Comparison of ENCODE assay signal across 7 cellular contexts in genomic region chr12:112013601-112014402, GRCh38. TPM values are rescaled to one million over a fixed set of nuclear protein-coding genes. Genes with fewer than 3 reads are reported as not detected.
A peak's percentile ranks its signal among the peaks of the same experiment; 100 is the strongest.
DNase-seq lines count a peak whose midpoint lies in the region; ATAC-seq, FAIRE-seq and TF ChIP-seq lines count a peak whose summit lies in the region.

No MANE protein-coding gene starts in this region.

- peak; percentile 82 to 95 for TF ChIP-seq POLR2A in HepG2 (IDR thresholded peaks at IDR 0.05; ENCODE audit: insufficient read depth in 1 of 2, low read depth in 2 of 2, low read length in 2 of 2)

- TF ChIP-seq CTCF in coronary artery (IDR thresholded peaks at IDR 0.05) (no peak), HepG2 (CRISPR knock-in tag; IDR thresholded peaks at IDR 0.05) (no peak)

- no peaks in the 10 kb centered on the region; a peak in 1 of 5 replicates for H3K27me3 ChIP-seq in HepG2 (ENCODE audit: control insufficient read depth in 1 of 2, insufficient read depth in 2 of 2, low read length in 2 of 2)

- H3K79me2 ChIP-seq in HepG2 (ENCODE audit: insufficient read depth, low read length) = peaks cover 65% of the 10 kb centered on the region

- peak overlapping the region; percentile 91 for H3K9ac ChIP-seq in HepG2 (ENCODE audit: insufficient read depth, low read depth, low read length)

- no peaks in the 10 kb centered on the region for H3K9me3 ChIP-seq in HepG2 (ENCODE audit: low read length)

- H4K20me1 ChIP-seq in HepG2 (ENCODE audit: insufficient read depth, low read length) = peaks cover 15% of the 10 kb centered on the region

- H3K27me3 Mint-ChIP-seq in activated CD4-positive, alpha-beta T cell treated with anti-CD3 and anti-CD28 coated beads for 36 hours = no peaks in the 10 kb centered on the region

- H3K36me3 ChIP-seq in HepG2 (replicated peaks in 1 of 2; ENCODE audit: control insufficient read depth in 1 of 2, insufficient read depth in 2 of 2, low read length in 2 of 2) = peaks cover 0 to 22% of the 10 kb centered on the region in 2 experiments; a peak in 3 of 5 replicates

- H2AFZ ChIP-seq in HepG2 (ENCODE audit: low read length) = no peak overlapping the region

- DNase-seq in NCI-H345 treated with DMSO at 0.1 percent for 48 hours (lab: John Stamatoyannopoulos, UW; ENCODE audit: unreplicated experiment) = peak; percentile 62
- DNase-seq in activated CD4-positive, alpha-beta T cell treated with anti-CD3 and anti-CD28 coated beads for 36 hours = peak; percentile 85
- DNase-seq in coronary artery (ENCODE audit: low spot score) = no peak
- peak; percentile 84 for DNase-seq in HepG2 (ENCODE audit: low spot score)
- DNase-seq in stimulated activated CD4-positive, alpha-beta T cell treated with anti-CD3 and anti-CD28 coated beads, Interleukin-4, amount 100 ng/mL, for 24 hours = peak; percentile 75

- H3K9me3 Mint-ChIP-seq in activated CD4-positive, alpha-beta T cell treated with anti-CD3 and anti-CD28 coated beads for 36 hours (ENCODE audit: low read depth) = peaks cover 8% of the 10 kb centered on the region

- CTCF ChIA-PET in activated CD4-positive, alpha-beta T cell treated with anti-CD3 and anti-CD28 coated beads for 36 hours (lab: Charles Lee) = interaction anchor here (0.6 to 2.1 kb wide), 23 partner anchors 9 to 957 kb away, joined by 3 to 18 read pairs (median 4); partner anchors contain the start of genes MAPKAPK5 and TRAFD1
- CTCF ChIA-PET in HepG2 (lab: Yijun Ruan, JAX; ENCODE audit: low intra/inter-chr PET ratio, low total read pairs) = no interaction called here

- BruUV-seq in HepG2 (replicated peaks; lab: Mats Ljungman, UMichigan) = TSS peak; percentile 49

- H3K27ac Mint-ChIP-seq in activated CD4-positive, alpha-beta T cell treated with anti-CD3 and anti-CD28 coated beads for 36 hours = peak overlapping the region; percentile 91

- TF ChIP-seq RAD21 in HepG2 (CRISPR knock-in tag; IDR thresholded peaks at IDR 0.05) = peak; percentile 20; the same call in 1 of the 2 replicates

- in situ Hi-C loops in HepG2 (cut with HindIII; ENCODE audit: extremely low pct_ligation_motif_present, low pct_unique_long_range_greater_than_20kb) = loop anchor here (10.0 kb wide), 1 partner anchor 69 kb away; no protein-coding TSS in a partner anchor

- H3K36me3 Mint-ChIP-seq in activated CD4-positive, alpha-beta T cell treated with anti-CD3 and anti-CD28 coated beads for 36 hours (ENCODE audit: low read depth) = peaks cover 51% of the 10 kb centered on the region

- peak; percentile 43 for ATAC-seq in GM18511 (IDR thresholded peaks at IDR 0.05; ENCODE audit: unreplicated experiment)
- ATAC-seq in HG03108 (IDR thresholded peaks at IDR 0.05; ENCODE audit: unreplicated experiment) = peak; percentile 24
- ATAC-seq in activated CD4-positive, alpha-beta T cell treated with anti-CD3 and anti-CD28 coated beads for 36 hours = peak; percentile 55
- ATAC-seq in HepG2 = peak; percentile 80

- TF ChIP-seq EP300 in HepG2 (IDR thresholded peaks at IDR 0.05; ENCODE audit: low read depth in 2 of 2, low read length in 2 of 2) (no peak), HepG2 (CRISPR knock-in tag; IDR thresholded peaks at IDR 0.05; ENCODE audit: borderline replicate concordance) (peak; percentile 36; the same call in 1 of the 2 replicates)

- POLR2A ChIA-PET in activated CD4-positive, alpha-beta T cell treated with anti-CD3 and anti-CD28 coated beads for 36 hours (lab: Charles Lee) = interaction anchor here (0.6 to 1.7 kb wide), 12 partner anchors 10 to 113 kb away, joined by 3 to 10 read pairs (median 4); partner anchors contain the start of genes NAA25 and TRAFD1
- POLR2A ChIA-PET in HepG2 (lab: Yijun Ruan, JAX) = interaction anchor here (0.9 to 3.8 kb wide), 18 partner anchors 9 to 405 kb away, joined by 3 to 62 read pairs (median 6); partner anchors contain the start of genes PTPN11 and TRAFD1

- H3K4me3 ChIP-seq in coronary artery (peak overlapping the region; percentile 93), HepG2 (replicated peaks in 1 of 3; ENCODE audit: insufficient read depth in 1 of 3, low read depth in 2 of 3, low read length in 3 of 3) (peak overlapping the region; percentile 62 to 86 (median 67))

- FAIRE-seq in HepG2 (lab: Jason Lieb, UNC) = peak; percentile 67

- H3K27ac ChIP-seq in coronary artery (peak overlapping the region; percentile 98), HepG2 (ENCODE audit: extremely low read length, insufficient read depth, low read length) (peak overlapping the region; percentile 90)

- intact Hi-C loops in activated CD4-positive, alpha-beta T cell treated with anti-CD3 and anti-CD28 coated beads for 36 hours (cut with DNase I, micrococcal nuclease) = loop anchor here (1.0 to 5.0 kb wide), 19 partner anchors 20 to 1547 kb away; partner anchors contain the start of genes MAPKAPK5 (in 2 of the 2), NAA25 (in 2 of the 2), TRAFD1 (in 2 of the 2) and ATXN2 (in 1 of the 2)
- intact Hi-C loops in HepG2 (cut with micrococcal nuclease; ENCODE audit: unreplicated experiment) = loop anchor here (2.0 to 10.0 kb wide), 2 partner anchors 67 to 169 kb away; partner anchors contain the start of gene MAPKAPK5

- WGBS in HepG2 (ENCODE audit: low lambda C conversion rate) = 1% methylated on average over 31 of the region's 54 CpGs

- peaks cover 63% of the 10 kb centered on the region for H3K4me1 ChIP-seq in HepG2 (ENCODE audit: insufficient read depth, low read length)

- H3K4me1 Mint-ChIP-seq in activated CD4-positive, alpha-beta T cell treated with anti-CD3 and anti-CD28 coated beads for 36 hours = peaks cover 61% of the 10 kb centered on the region

- peak overlapping the region; percentile 89 for H3K4me2 ChIP-seq in HepG2 (ENCODE audit: low read depth, low read length)

- H3K4me3 Mint-ChIP-seq in activated CD4-positive, alpha-beta T cell treated with anti-CD3 and anti-CD28 coated beads for 36 hours = peak overlapping the region; percentile 98

TF ChIP-seq in HepG2, 621 proteins besides CTCF, POLR2A, EP300 and RAD21 (continues in another document):
- no peak for TF ChIP-seq YEATS2 (CRISPR knock-in tag; IDR thresholded peaks at IDR 0.05; ENCODE audit: borderline replicate concordance)
- TF ChIP-seq SALL2 (CRISPR knock-in tag; IDR thresholded peaks at IDR 0.05) = peak; percentile 62
- TF ChIP-seq MAF1 (CRISPR knock-in tag; IDR thresholded peaks at IDR 0.05; ENCODE audit: borderline replicate concordance) = no peak
- TF ChIP-seq ZSCAN20 (CRISPR knock-in tag; IDR thresholded peaks at IDR 0.05; ENCODE audit: borderline replicate concordance) = no peak
- no peak for TF ChIP-seq BRCA1 (CRISPR knock-in tag; IDR thresholded peaks at IDR 0.05)
- TF ChIP-seq ZNF790 (CRISPR knock-in tag; IDR thresholded peaks at IDR 0.05; ENCODE audit: borderline replicate concordance) = no peak

RNA-seq across cellular contexts. Expression of gene ERP29, which starts 0.6 kb away (rescaled TPM):
- total RNA-seq in activated CD4-positive, alpha-beta T cell treated with anti-CD3 and anti-CD28 coated beads for 36 hours = 10 to 100 TPM; 79.7 to 87.3 TPM
- total RNA-seq in HepG2 (2016; rRNA removed; fragmentation: Illumina TruSeq; extraction: Trizol) = 67.6 and 147 TPM in 2 replicates
- total RNA-seq in HepG2 (2016; cell fraction: cytosol; rRNA removed; fragmentation: Illumina TruSeq; extraction: Trizol; ENCODE audit: low read depth) = 27.5 and 33.1 TPM in 2 replicates
- 65.3 and 155 TPM in 2 replicates for total RNA-seq in HepG2 (2016; cell fraction: insoluble cytoplasmic fraction; rRNA removed; fragmentation: Illumina TruSeq; extraction: Trizol)
- 54.7 and 62.6 TPM in 2 replicates for total RNA-seq in HepG2 (2016; cell fraction: membrane; rRNA removed; fragmentation: Illumina TruSeq; extraction: Trizol)
- 94.1 and 104 TPM in 2 replicates for total RNA-seq in HepG2 (2016; cell fraction: nucleus; rRNA removed; fragmentation: Illumina TruSeq; extraction: Trizol)
- polyA plus RNA-seq in HepG2 (2011; rRNA removed) = 111 and 120 TPM in 2 replicates
- polyA plus RNA-seq in HepG2 (2011; cell fraction: cytosol; rRNA removed) = 108 and 114 TPM in 2 replicates
- polyA plus RNA-seq in HepG2 (2011; cell fraction: nucleus; rRNA removed) = 34.4 and 41.3 TPM in 2 replicates
- 141 and 166 TPM in 2 replicates for polyA plus RNA-seq in HepG2 (2012)
- polyA plus RNA-seq in HepG2 (2016; cell fraction: cytosol; fragmentation: Illumina TruSeq; extraction: Trizol; ENCODE audit: low read depth) = 43.0 and 45.1 TPM in 2 replicates
- 89.3 and 89.8 TPM in 2 replicates for polyA plus RNA-seq in HepG2 (2016; cell fraction: insoluble cytoplasmic fraction; fragmentation: Illumina TruSeq; extraction: Trizol; ENCODE audit: low read depth)
- polyA plus RNA-seq in HepG2 (2016; cell fraction: membrane; fragmentation: Illumina TruSeq; extraction: Trizol; ENCODE audit: low read depth) = 67.3 and 70.7 TPM in 2 replicates
- polyA plus RNA-seq in HepG2 (2016; cell fraction: nucleus; fragmentation: Illumina TruSeq; extraction: Trizol; ENCODE audit: insufficient read depth, low read depth) = 224 and 238 TPM in 2 replicates
- polyA minus RNA-seq in HepG2 (2011; rRNA and poly(A)+ RNA removed; ENCODE audit: low replicate concordance) = 45.4 and 67.6 TPM in 2 replicates
- polyA minus RNA-seq in HepG2 (2011; cell fraction: cytosol; rRNA and poly(A)+ RNA removed) = 45.6 and 46.9 TPM in 2 replicates
- polyA minus RNA-seq in HepG2 (2011; cell fraction: nucleus; rRNA and poly(A)+ RNA removed) = 25.5 and 27.4 TPM in 2 replicates

RNA-seq across cellular contexts. Expression of gene TMEM116, which starts 0.8 kb away (rescaled TPM):
- total RNA-seq in activated CD4-positive, alpha-beta T cell treated with anti-CD3 and anti-CD28 coated beads for 36 hours = 10 to 100 TPM; 11.2 to 12.5 TPM
- total RNA-seq in HepG2 (2016; rRNA removed; fragmentation: Illumina TruSeq; extraction: Trizol) = 11.5 and 14.0 TPM in 2 replicates
- 16.2 and 16.3 TPM in 2 replicates for total RNA-seq in HepG2 (2016; cell fraction: cytosol; rRNA removed; fragmentation: Illumina TruSeq; extraction: Trizol; ENCODE audit: low read depth)
- total RNA-seq in HepG2 (2016; cell fraction: insoluble cytoplasmic fraction; rRNA removed; fragmentation: Illumina TruSeq; extraction: Trizol) = 11.3 and 12.0 TPM in 2 replicates
- total RNA-seq in HepG2 (2016; cell fraction: membrane; rRNA removed; fragmentation: Illumina TruSeq; extraction: Trizol) = 19.0 and 19.7 TPM in 2 replicates
- total RNA-seq in HepG2 (2016; cell fraction: nucleus; rRNA removed; fragmentation: Illumina TruSeq; extraction: Trizol) = 10.1 and 13.8 TPM in 2 replicates
- polyA plus RNA-seq in HepG2 (2011; rRNA removed) = 16.4 and 17.8 TPM in 2 replicates
- polyA plus RNA-seq in HepG2 (2011; cell fraction: cytosol; rRNA removed) = 12.8 and 17.1 TPM in 2 replicates
- 11.8 and 11.9 TPM in 2 replicates for polyA plus RNA-seq in HepG2 (2011; cell fraction: nucleus; rRNA removed)
- polyA plus RNA-seq in HepG2 (2012) = 8.2 and 10.9 TPM in 2 replicates
- 9.4 and 15.0 TPM in 2 replicates for polyA plus RNA-seq in HepG2 (2016; cell fraction: cytosol; fragmentation: Illumina TruSeq; extraction: Trizol; ENCODE audit: low read depth)
- polyA plus RNA-seq in HepG2 (2016; cell fraction: insoluble cytoplasmic fraction; fragmentation: Illumina TruSeq; extraction: Trizol; ENCODE audit: low read depth) = 9.7 and 10.6 TPM in 2 replicates
- 14.4 and 15.5 TPM in 2 replicates for polyA plus RNA-seq in HepG2 (2016; cell fraction: membrane; fragmentation: Illumina TruSeq; extraction: Trizol; ENCODE audit: low read depth)
- polyA plus RNA-seq in HepG2 (2016; cell fraction: nucleus; fragmentation: Illumina TruSeq; extraction: Trizol; ENCODE audit: insufficient read depth, low read depth) = 14.6 and 15.5 TPM in 2 replicates
- polyA minus RNA-seq in HepG2 (2011; rRNA and poly(A)+ RNA removed; ENCODE audit: low replicate concordance) = 12.7 and 18.4 TPM in 2 replicates
- 7.5 and 7.6 TPM in 2 replicates for polyA minus RNA-seq in HepG2 (2011; cell fraction: cytosol; rRNA and poly(A)+ RNA removed)
- polyA minus RNA-seq in HepG2 (2011; cell fraction: nucleus; rRNA and poly(A)+ RNA removed) = 17.8 and 18.7 TPM in 2 replicates

Comparison
In these comparisons a context has a peak if more than half of its experiments do, and no peak if none do; other contexts are left out.
1. ATAC-seq: peak in every context shown above with its lines; median percentile 80 in HepG2; 55 in activated CD4-positive, alpha-beta T cell treated with anti-CD3 and anti-CD28 coated beads for 36 hours; 43 in GM18511; 24 in HG03108.